26 cellular contexts compared by ENCODE assay signal in genomic region chr7:1595636-1596035, GRCh38. TPM values are rescaled to one million over a fixed set of nuclear protein-coding genes. Genes with fewer than 3 reads are reported as not detected.
"Had no signal": no experiment of that assay in that cellular context is flagged by ENCODE, and none has a peak within 500 bp of the region (broad histone marks: within the 10 kb centered on the region; RNA-seq: fewer than 3 reads in every experiment).

No MANE protein-coding gene starts in this region.

- H3K4me3 ChIP-seq: colonic mucosa, esophagus squamous epithelium, gastrocnemius medialis, heart right ventricle, left ventricle myocardium inferior, lower lobe of right lung had no signal

- H3K9me3 ChIP-seq: colonic mucosa, esophagus squamous epithelium, gastrocnemius medialis, heart right ventricle, left ventricle myocardium inferior, lower lobe of right lung had no signal

- H3K27ac Mint-ChIP-seq: dendritic cell treated with granulocyte-macrophage colony-stimulating factor and Interleukin-4, amounts not matched to agents 40 ng/mL and 50 ng/mL, for 4 days; endodermal cell had no signal

- H3K4me1 ChIP-seq: colonic mucosa, gastrocnemius medialis, lower lobe of right lung had no signal

- ATAC-seq: effector memory CD8-positive, alpha-beta T cell; esophagus mucosa; gastrocnemius medialis; heart right ventricle; left colon; left lobe of liver; lower lobe of right lung; naive thymus-derived CD4-positive, alpha-beta T cell had no signal

- H3K9me3 Mint-ChIP-seq: effector memory CD8-positive, alpha-beta T cell had no signal

- H3K36me3 ChIP-seq: colonic mucosa, esophagus squamous epithelium, gastrocnemius medialis, heart right ventricle, left ventricle myocardium inferior, lower lobe of right lung had no signal

- DNase-seq: colonic mucosa; cortex of kidney; effector CD8-positive, alpha-beta T cell; effector memory CD8-positive, alpha-beta T cell; endodermal cell; erythroblast; esophagus squamous epithelium; foreskin fibroblast; foreskin melanocyte; gastrocnemius medialis; glutamatergic neuron; head of caudate nucleus; heart right ventricle; hippocampal formation; kidney glomerular epithelial cell; left colon; left ventricle myocardium inferior; lower lobe of right lung; mesendoderm; midbrain; naive thymus-derived CD4-positive, alpha-beta T cell had no signal

- H3K27ac ChIP-seq: colonic mucosa, epithelial cell of prostate, esophagus squamous epithelium, gastrocnemius medialis, heart right ventricle, left ventricle myocardium inferior, lower lobe of right lung had no signal

- H3K4me3 Mint-ChIP-seq: dendritic cell treated with granulocyte-macrophage colony-stimulating factor and Interleukin-4, amounts not matched to agents 40 ng/mL and 50 ng/mL, for 4 days; effector memory CD8-positive, alpha-beta T cell; endodermal cell; naive thymus-derived CD4-positive, alpha-beta T cell had no signal

- H3K27me3 ChIP-seq: colonic mucosa had no signal

- H3K4me1 Mint-ChIP-seq: endodermal cell had no signal

RNA-seq across cellular contexts. Expression of gene TMEM184A, which starts 39.6 kb away (rescaled TPM):
- total RNA-seq: mononuclear cell had no signal
